8 cellular contexts compared by ENCODE assay signal in the genomic region with DNA sequence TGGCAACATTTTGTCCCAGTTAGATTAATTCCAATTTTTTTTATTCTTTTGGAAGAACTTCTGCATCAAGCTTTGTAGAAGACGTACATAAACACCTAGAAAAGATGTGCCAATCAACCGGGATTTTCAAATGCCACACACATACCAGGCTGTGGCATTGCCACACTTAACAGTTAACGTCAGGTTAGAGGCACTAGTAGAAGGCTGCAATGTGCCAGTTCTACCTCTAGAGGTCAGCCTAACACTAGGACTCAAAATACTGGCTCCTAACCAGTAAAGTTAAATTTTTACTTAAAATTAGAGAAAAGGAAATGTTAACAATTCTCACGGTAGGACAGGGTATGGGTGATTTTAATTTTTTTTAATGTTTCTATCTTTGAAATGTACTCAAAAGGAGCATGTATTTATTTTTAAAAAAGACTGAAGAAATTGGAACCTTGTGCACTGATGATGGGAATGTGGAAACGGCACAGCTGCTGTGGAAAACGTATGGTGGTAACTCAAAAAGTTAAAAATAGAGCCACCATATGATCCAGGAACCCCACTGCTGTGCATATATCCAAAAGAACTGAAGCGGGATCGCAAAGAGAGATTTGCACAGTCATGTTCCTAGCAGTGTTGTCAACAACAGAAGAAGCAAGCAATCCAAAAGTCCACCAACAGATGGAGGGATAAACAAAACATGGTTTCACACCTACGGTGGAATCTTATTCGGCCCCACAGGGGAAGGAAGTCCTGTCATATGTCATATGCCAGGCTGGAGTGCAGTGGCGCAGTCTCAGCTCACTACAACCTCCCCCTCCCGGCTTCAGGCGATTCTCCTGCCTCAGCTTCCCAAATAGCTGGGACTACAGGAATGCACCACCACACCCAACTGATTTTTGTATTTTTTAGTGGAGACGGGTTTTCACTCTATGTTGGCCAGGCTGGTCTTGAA. TPM values are rescaled to one million over a fixed set of nuclear protein-coding genes. Genes with fewer than 3 reads are reported as not detected.
A peak's percentile ranks its signal among the peaks of the same experiment; 100 is the strongest.
DNase-seq lines count a peak whose midpoint lies in the region; ATAC-seq and TF ChIP-seq lines count a peak whose summit lies in the region.

No MANE protein-coding gene starts in this region.

- H3K27me3 Mint-ChIP-seq in CD14-positive monocyte (ENCODE audit: low read depth in 3 of 3) (no peaks in the 10 kb centered on the region), chondrocyte (ENCODE audit: low read depth) (no peaks in the 10 kb centered on the region)

- DNase-seq in CD14-positive monocyte (ENCODE audit: low spot score) (peak; percentile 57), GM20000 (ENCODE audit: low spot score) (peak; percentile 68), NCI-H2227 (lab: John Stamatoyannopoulos, UW; ENCODE audit: unreplicated experiment) (peak; percentile 47), chondrocyte (ENCODE audit: low spot score) (no peak), left colon (peak; percentile 49 to 69)
- peak; percentile 46 for DNase-seq in activated CD4-positive, CD25-positive, alpha-beta regulatory T cell treated with anti-CD3 and anti-CD28 coated beads, Interleukin-2, amount 50 U/mL, for 16 hours (ENCODE audit: low read depth, low spot score)
- DNase-seq in stimulated activated CD4-positive, alpha-beta T cell treated with anti-CD3 and anti-CD28 coated beads, Interleukin-2, amount 100 ng/mL, for 48 hours: peak; percentile 56 to 59

- peak overlapping the region in 4 of 7 donors; percentile 31 to 47 (median 39) for H3K27ac Mint-ChIP-seq in CD14-positive monocyte
- peak overlapping the region; percentile 69 for H3K27ac Mint-ChIP-seq in chondrocyte (ENCODE audit: unreplicated experiment)

- H3K36me3 Mint-ChIP-seq in CD14-positive monocyte (peaks cover under 1 to 3% of the 10 kb centered on the region in 2 donors), chondrocyte (ENCODE audit: low read depth) (no peaks in the 10 kb centered on the region)

- H3K4me3 Mint-ChIP-seq in CD14-positive monocyte (peak overlapping the region; percentile 56 to 65), chondrocyte (ENCODE audit: unreplicated experiment) (peak overlapping the region; percentile 48)

- peak; percentile 99 for TF ChIP-seq CTCF in CD14-positive monocyte (IDR thresholded peaks at IDR 0.05)
- TF ChIP-seq CTCF in GM20000 (IDR thresholded peaks at IDR 0.05; ENCODE audit: extremely low read depth, missing control alignments): peak; percentile 80
- TF ChIP-seq CTCF in chondrocyte (IDR thresholded peaks at IDR 0.05): peak; percentile 98

- ATAC-seq in left colon (peak; percentile 78), HG03025 (IDR thresholded peaks at IDR 0.05; ENCODE audit: low FRiP score, unreplicated experiment) (no peak)

- intact Hi-C loops in CD14-positive monocyte (cut with micrococcal nuclease): loop anchor here (1.0 to 10.0 kb wide), 4 partner anchors 199 to 429 kb away; no protein-coding TSS in a partner anchor
- intact Hi-C loops in left colon (cut with DNase I, micrococcal nuclease): loop anchor here (10.0 kb wide), 1 partner anchor 429 kb away; no protein-coding TSS in a partner anchor

- H3K9me3 Mint-ChIP-seq in CD14-positive monocyte: peaks cover 0 to 5% (median 1%) of the 10 kb centered on the region in 7 donors
- H3K9me3 Mint-ChIP-seq in chondrocyte (ENCODE audit: low read depth): peaks cover 5% of the 10 kb centered on the region

- H3K4me1 Mint-ChIP-seq in CD14-positive monocyte (peaks cover 11% of the 10 kb centered on the region), chondrocyte (ENCODE audit: low read depth) (peaks cover 15% of the 10 kb centered on the region)

RNA-seq across cellular contexts. Expression of a gene that starts 30.3 kb away (rescaled TPM):
- polyA plus RNA-seq in CD14-positive monocyte: 10 to 100 TPM; 51.4 to 70.2 TPM
- total RNA-seq in chondrocyte (14.8 to 17.7 TPM (median 17.0 TPM) in 3 replicates), left colon (100 to 1,000 TPM; 115 to 128 TPM)
